In genomic region chr7:106660862-106661720, GRCh38 we compare ENCODE assay signal across 1 cellular context.
TF ChIP-seq lines count a peak whose summit lies in the region.

Gene CCDC71L, minus strand, starts transcription at chr7:106661158. Its CDS starts 262 bp downstream, at chr7:106660896.

TF ChIP-seq in K562, 482 proteins besides CTCF, POLR2A, EP300 and RAD21 (continued from another document and continues in another):
- TF ChIP-seq CREM (IDR thresholded peaks at IDR 0.05; ENCODE audit: low read depth) (peak; percentile 85), ATF4 (CRISPR knock-in tag; IDR thresholded peaks at IDR 0.05) (0 out of 2 replicates have a peak, but pooled peaks have one; percentile 55), PRPF4 (IDR thresholded peaks at IDR 0.05; ENCODE audit: insufficient read depth, low read depth, low read length, poor library complexity, severe bottlenecking) (peak; percentile 85), POLR2B (IDR thresholded peaks at IDR 0.05; ENCODE audit: low read depth, partially characterized antibody) (peak; percentile 87), ZKSCAN3 (CRISPR knock-in tag; IDR thresholded peaks at IDR 0.05) (no peak), KAT7 (CRISPR knock-in tag; IDR thresholded peaks at IDR 0.05; ENCODE audit: borderline replicate concordance) (no peak; the same call in 1 of the 2 replicates), ZBTB17 (CRISPR knock-in tag; IDR thresholded peaks at IDR 0.05) (peak; percentile 83; the same call in 1 of the 2 replicates), LCOR (CRISPR knock-in tag; IDR thresholded peaks at IDR 0.05) (peak; percentile 84; the same call in 1 of the 2 replicates), SFPQ (IDR thresholded peaks at IDR 0.05; ENCODE audit: low read depth, low read length) (no peak), BRD4 (IDR thresholded peaks at IDR 0.05) (peak; percentile 96), SPI1 (IDR thresholded peaks at IDR 0.05; ENCODE audit: borderline replicate concordance, low read depth, low read length) (no peak), TFAM (CRISPR knock-in tag; conservative IDR thresholded peaks at IDR 0.05) (no peak), BRCA1 (IDR thresholded peaks at IDR 0.05) (no peak), BRCA1 (CRISPR knock-in tag; IDR thresholded peaks at IDR 0.05) (no peak), ZNF583 (CRISPR knock-in tag; IDR thresholded peaks at IDR 0.05) (peak; percentile 53), CBFB (CRISPR knock-in tag; IDR thresholded peaks at IDR 0.05) (no peak), BDP1 (IDR thresholded peaks at IDR 0.05; ENCODE audit: insufficient read depth, insufficient read length) (no peak), STAT6 (CRISPR knock-in tag; IDR thresholded peaks at IDR 0.05) (peak; percentile 81; the same call in 1 of the 2 replicates), RB1 (IDR thresholded peaks at IDR 0.05; ENCODE audit: low read depth) (peak; percentile 90), RNF2 (IDR thresholded peaks at IDR 0.05) (no peak; the same call in 1 of the 2 replicates), CXXC5 (CRISPR knock-in tag; IDR thresholded peaks at IDR 0.05) (peak; percentile 93), POLR2AphosphoS2 (IDR thresholded peaks at IDR 0.05; ENCODE audit: low read length) (no peak), HMGN3 (IDR thresholded peaks at IDR 0.05; ENCODE audit: borderline replicate concordance, extremely low read depth, insufficient read length, low read depth, low read length) (peak; percentile 94), KLF1 (tag; IDR thresholded peaks at IDR 0.05) (no peak), ATF2 (CRISPR knock-in tag; IDR thresholded peaks at IDR 0.05) (no peak), ZNF717 (CRISPR knock-in tag; IDR thresholded peaks at IDR 0.05) (no peak), MNT (conservative IDR thresholded peaks at IDR 0.05) (peak in 1 of 2 experiments; percentile 68; a peak in 2 of 4 replicates), ZNF324 (CRISPR knock-in tag; IDR thresholded peaks at IDR 0.05) (no peak), NFIC (IDR thresholded peaks at IDR 0.05) (peak; percentile 7; the same call in 1 of the 2 replicates), MCM3 (IDR thresholded peaks at IDR 0.05) (no peak), SIN3B (IDR thresholded peaks at IDR 0.05; ENCODE audit: low read depth) (no peak), REST (CRISPR knock-in tag; IDR thresholded peaks at IDR 0.05; ENCODE audit: low read depth) (peak; percentile 86), ZNF175 (CRISPR knock-in tag; IDR thresholded peaks at IDR 0.05; ENCODE audit: low read depth) (no peak), NR3C1 (CRISPR knock-in tag; IDR thresholded peaks at IDR 0.05) (no peak), NCOA6 (IDR thresholded peaks at IDR 0.05) (no peak), ZNF436 (CRISPR knock-in tag; IDR thresholded peaks at IDR 0.05) (no peak), SP1 (CRISPR knock-in tag; IDR thresholded peaks at IDR 0.05) (peak; percentile 87), MAZ (CRISPR knock-in tag; conservative IDR thresholded peaks at IDR 0.05 in 1 of 2, IDR thresholded peaks at IDR 0.05 in 1 of 2) (peak; percentile 92), ATF7 (IDR thresholded peaks at IDR 0.05) (peak; percentile 73), TEAD1 (CRISPR knock-in tag; IDR thresholded peaks at IDR 0.05) (0 out of 4 replicates have a peak, but pooled peaks of 1 of the 2 experiments have one; percentile 28), ZNF507 (tag; conservative IDR thresholded peaks at IDR 0.05) (no peak), HCFC1 (IDR thresholded peaks at IDR 0.05; ENCODE audit: low read depth, low read length) (0 out of 2 replicates have a peak, but pooled peaks have one; percentile 15), IRF1 (CRISPR knock-in tag; IDR thresholded peaks at IDR 0.05; ENCODE audit: borderline replicate concordance) (no peak), CHAMP1 (IDR thresholded peaks at IDR 0.05) (peak; percentile 94), ZNF551 (CRISPR knock-in tag; IDR thresholded peaks at IDR 0.05) (no peak), MAFG (tag; conservative IDR thresholded peaks at IDR 0.05) (no peak), ZBTB7A (IDR thresholded peaks at IDR 0.05; ENCODE audit: borderline replicate concordance, control insufficient read depth, low read depth, low read length) (peak; percentile 94), LARP7 (IDR thresholded peaks at IDR 0.05) (peak; percentile 77; the same call in 1 of the 2 replicates), ZBTB11 (CRISPR knock-in tag; IDR thresholded peaks at IDR 0.05) (peak in 1 of 3 experiments; percentile 49; a peak in 1 of 6 replicates)
